ENCODE assay signal across 18 cellular contexts in the genomic region with DNA sequence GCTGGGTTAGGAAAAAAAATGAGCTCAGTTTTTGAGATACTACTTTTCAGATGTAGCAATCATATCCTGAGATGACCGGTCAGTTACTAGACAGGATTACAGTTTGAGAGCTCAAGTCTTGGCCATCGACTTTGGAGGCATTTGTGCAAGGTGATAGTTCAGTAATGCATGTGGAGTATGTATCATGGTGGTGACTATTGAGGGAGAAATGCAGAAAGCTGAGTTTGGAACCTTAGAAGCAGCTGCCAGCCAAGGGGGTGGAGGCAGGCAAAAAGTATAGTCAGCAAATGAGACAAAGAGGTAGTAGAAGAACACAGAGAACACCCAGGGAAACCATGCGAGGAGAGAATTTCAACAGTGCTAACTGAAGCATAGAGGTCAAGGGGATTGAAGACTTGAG. TPM values are rescaled to one million over a fixed set of nuclear protein-coding genes. Genes with fewer than 3 reads are reported as not detected.
A peak's percentile ranks its signal among the peaks of the same experiment; 100 is the strongest.
DNase-seq lines count a peak whose midpoint lies in the region; ATAC-seq and TF ChIP-seq lines count a peak whose summit lies in the region.
"Had no signal": no experiment of that assay in that cellular context is flagged by ENCODE, and none has a peak within 500 bp of the region (broad histone marks: within the 10 kb centered on the region; RNA-seq: fewer than 3 reads in every experiment).

No MANE protein-coding gene starts in this region.

- TF ChIP-seq CTCF in mammary epithelial cell (conservative IDR thresholded peaks at IDR 0.05 in 1 of 2, IDR thresholded peaks at IDR 0.05 in 1 of 2; ENCODE audit: extremely low read depth in 1 of 2, insufficient read depth in 1 of 2, low read depth in 1 of 2, low read length in 2 of 2): no peak
- TF ChIP-seq CTCF in breast epithelium (IDR thresholded peaks at IDR 0.05): no peak
- no peak for TF ChIP-seq CTCF in cardiac fibroblast (IDR thresholded peaks at IDR 0.05; ENCODE audit: low read depth, low read length)
- no peak for TF ChIP-seq CTCF in testis (IDR thresholded peaks at IDR 0.05)

- H3K9ac ChIP-seq in mammary epithelial cell (ENCODE audit: insufficient read depth, low read length): no peak overlapping the region

- CTCF ChIA-PET in mammary epithelial cell (lab: Charles Lee; ENCODE audit: low non-redundant PET): no interaction called here
- CTCF ChIA-PET in CD8-positive, alpha-beta memory T cell (lab: Charles Lee): no interaction called here

- no peak overlapping the region for H3K4me3 Mint-ChIP-seq in CD8-positive, alpha-beta memory T cell
- H3K4me3 Mint-ChIP-seq: effector memory CD8-positive, alpha-beta T cell; natural killer cell had no signal

- no peak overlapping the region for H3K4me2 ChIP-seq in mammary epithelial cell (ENCODE audit: insufficient read depth, low read depth, low read length)

- H3K9me3 ChIP-seq in mammary epithelial cell (replicated peaks; ENCODE audit: insufficient read depth, low read length) (no peaks in the 10 kb centered on the region), breast epithelium (no peaks in the 10 kb centered on the region), testis (no peaks in the 10 kb centered on the region)
- no peaks in the 10 kb centered on the region for H3K9me3 ChIP-seq in CD8-positive, alpha-beta memory T cell (ENCODE audit: low read length)
- H3K9me3 ChIP-seq: left lung had no signal

- DNase-seq in mammary epithelial cell (peak; percentile 10), breast epithelium (ENCODE audit: low spot score in 2 of 2) (no peak), cardiac fibroblast (ENCODE audit: low read depth in 2 of 2) (peak; percentile 8 to 82), kidney tubule cell (ENCODE audit: low spot score) (peak; percentile 98), NCI-H2196 treated with DMSO at 0.1 percent for 48 hours (lab: John Stamatoyannopoulos, UW; ENCODE audit: unreplicated experiment) (no peak), testis (no peak)
- DNase-seq in CD8-positive, alpha-beta memory T cell: no peak
- DNase-seq: activated CD4-positive, alpha-beta T cell treated with anti-CD3 and anti-CD28 coated beads for 48 hours; activated T-cell treated with anti-CD3 and anti-CD28 coated beads, Interleukin-2, amount 50 U/mL, for 48 hours; amniotic stem cell; effector memory CD8-positive, alpha-beta T cell; left lung; natural killer cell; NCI-H1048; T-helper 1 cell had no signal

- no peaks in the 10 kb centered on the region for H3K9me3 Mint-ChIP-seq in CD8-positive, alpha-beta memory T cell
- H3K9me3 Mint-ChIP-seq: effector memory CD8-positive, alpha-beta T cell; natural killer cell had no signal

- H2AFZ ChIP-seq in mammary epithelial cell (ENCODE audit: low read depth, low read length): no peak overlapping the region

- intact Hi-C loops in mammary epithelial cell (cut with micrococcal nuclease): no loop called here
- intact Hi-C loops in breast epithelium (cut with DNase I; ENCODE audit: low total_unique reads): no loop called here
- intact Hi-C loops in testis (cut with DNase I; ENCODE audit: low total_unique reads): no loop called here

- POLR2A ChIA-PET in CD8-positive, alpha-beta memory T cell (lab: Charles Lee): no interaction called here

- H3K27ac ChIP-seq in mammary epithelial cell (ENCODE audit: insufficient read depth, low read depth, low read length): no peak overlapping the region
- no peak overlapping the region for H3K27ac ChIP-seq in breast epithelium
- H3K27ac ChIP-seq in CD8-positive, alpha-beta memory T cell (ENCODE audit: low read depth, low read length): no peak overlapping the region
- no peak overlapping the region for H3K27ac ChIP-seq in testis
- H3K27ac ChIP-seq: 22Rv1, left lung had no signal

- WGBS in mammary epithelial cell (ENCODE audit: low coverage, missing lambda C conversion rate): 83% methylated on average over 3 of the region's 3 CpGs
- WGBS in testis, 2 donors: 82 to 89% methylated on average over 3 of the region's 3 CpGs

- H3K4me3 ChIP-seq in mammary epithelial cell (replicated peaks in 1 of 3; ENCODE audit: insufficient read depth in 1 of 3, low read depth in 2 of 3, low read length in 3 of 3) (no peak overlapping the region), breast epithelium (no peak overlapping the region), cardiac fibroblast (replicated peaks in 1 of 2; ENCODE audit: low read depth in 2 of 2, low read length in 2 of 2) (no peak overlapping the region), testis (no peak overlapping the region)
- H3K4me3 ChIP-seq in CD8-positive, alpha-beta memory T cell (ENCODE audit: low read length): no peak overlapping the region
- H3K4me3 ChIP-seq: left lung had no signal

- dilution Hi-C loops in mammary epithelial cell (cut with HindIII; ENCODE audit: low sequenced_read_pairs): no loop called here

- no peaks in the 10 kb centered on the region for H3K36me3 Mint-ChIP-seq in CD8-positive, alpha-beta memory T cell
- H3K36me3 Mint-ChIP-seq: natural killer cell had no signal

- no peaks in the 10 kb centered on the region for H3K36me3 ChIP-seq in mammary epithelial cell (ENCODE audit: insufficient read depth, low read length)
- no peaks in the 10 kb centered on the region for H3K36me3 ChIP-seq in breast epithelium
- no peaks in the 10 kb centered on the region for H3K36me3 ChIP-seq in CD8-positive, alpha-beta memory T cell (ENCODE audit: insufficient read depth, low read length)
- H3K36me3 ChIP-seq in testis (ENCODE audit: low read depth, missing control alignments): no peaks in the 10 kb centered on the region
- H3K36me3 ChIP-seq: left lung had no signal

- no peaks in the 10 kb centered on the region for H3K27me3 ChIP-seq in mammary epithelial cell (ENCODE audit: insufficient read depth, low read length)
- no peaks in the 10 kb centered on the region for H3K27me3 ChIP-seq in breast epithelium
- no peaks in the 10 kb centered on the region for H3K27me3 ChIP-seq in CD8-positive, alpha-beta memory T cell (ENCODE audit: insufficient read depth, low read length, poor library complexity, severe bottlenecking)
- H3K27me3 ChIP-seq in testis: no peaks in the 10 kb centered on the region
- H3K27me3 ChIP-seq: left lung had no signal

- no peaks in the 10 kb centered on the region for H3K4me1 Mint-ChIP-seq in CD8-positive, alpha-beta memory T cell

- BruUV-seq in mammary epithelial cell (replicated peaks; lab: Mats Ljungman, UMichigan): no TSS peak

- H4K20me1 ChIP-seq in mammary epithelial cell (ENCODE audit: insufficient read depth, low read length): no peaks in the 10 kb centered on the region

- no peak for ATAC-seq in HG03457 (IDR thresholded peaks at IDR 0.05; ENCODE audit: unreplicated experiment)
- ATAC-seq: effector memory CD8-positive, alpha-beta T cell; left lung; natural killer cell; sciatic nerve had no signal

- no peaks in the 10 kb centered on the region for H3K79me2 ChIP-seq in mammary epithelial cell (ENCODE audit: insufficient read depth, low read length)

- H3K4me1 ChIP-seq in mammary epithelial cell (ENCODE audit: insufficient read depth, low read length): no peaks in the 10 kb centered on the region
- H3K4me1 ChIP-seq in breast epithelium: no peaks in the 10 kb centered on the region
- H3K4me1 ChIP-seq in CD8-positive, alpha-beta memory T cell (ENCODE audit: insufficient read depth, low read length): no peaks in the 10 kb centered on the region
- no peaks in the 10 kb centered on the region for H3K4me1 ChIP-seq in testis
- H3K4me1 ChIP-seq: left lung had no signal

- TF ChIP-seq POLR2A in breast epithelium (IDR thresholded peaks at IDR 0.05): no peak
- TF ChIP-seq POLR2A in testis (IDR thresholded peaks at IDR 0.05): no peak

- H3K27ac Mint-ChIP-seq in CD8-positive, alpha-beta memory T cell: peak overlapping the region in 1 of 8 donors; percentile 90
- H3K27ac Mint-ChIP-seq: natural killer cell had no signal

- H3K27me3 Mint-ChIP-seq in CD8-positive, alpha-beta memory T cell: no peaks in the 10 kb centered on the region
- H3K27me3 Mint-ChIP-seq: effector memory CD8-positive, alpha-beta T cell had no signal

- in situ Hi-C loops in mammary epithelial cell (cut with MboI; ENCODE audit: low sequenced_read_pairs in 2 of 2): no loop called here

RNA-seq across cellular contexts. Expression of gene SLC4A4, which starts 48.7 kb away (rescaled TPM):
- total RNA-seq in mammary epithelial cell: under 1 TPM in 1 of 2 donors, not detected in 1; under 0.01 TPM
- polyA plus RNA-seq in mammary epithelial cell: not detected
- not detected for polyA minus RNA-seq in mammary epithelial cell
- 1 to 10 TPM; 1.3 to 6.7 (median 1.4) TPM for total RNA-seq in breast epithelium
- 1 to 10 TPM; 1.2 to 1.3 TPM for total RNA-seq in CD8-positive, alpha-beta memory T cell
- 9.1 TPM for polyA plus RNA-seq in CD8-positive, alpha-beta memory T cell
- total RNA-seq in testis: 1 to 10 TPM; 1.7 to 2.2 TPM
- polyA plus RNA-seq in testis (ENCODE audit: insufficient read depth, low read depth, low replicate concordance): 2.9 TPM

Comparison
In these comparisons a context has a peak if more than half of its experiments do, and no peak if none do; other contexts are left out.
1. DNase-seq: peak in mammary epithelial cell (single experiment), cardiac fibroblast (2 of 2) and kidney tubule cell (single experiment); none in breast epithelium (0 of 2), CD8-positive, alpha-beta memory T cell (0 of 5), NCI-H2196 treated with DMSO at 0.1 percent for 48 hours (single experiment) and testis (single experiment).